19 cellular contexts compared by ENCODE assay signal in the genomic region with DNA sequence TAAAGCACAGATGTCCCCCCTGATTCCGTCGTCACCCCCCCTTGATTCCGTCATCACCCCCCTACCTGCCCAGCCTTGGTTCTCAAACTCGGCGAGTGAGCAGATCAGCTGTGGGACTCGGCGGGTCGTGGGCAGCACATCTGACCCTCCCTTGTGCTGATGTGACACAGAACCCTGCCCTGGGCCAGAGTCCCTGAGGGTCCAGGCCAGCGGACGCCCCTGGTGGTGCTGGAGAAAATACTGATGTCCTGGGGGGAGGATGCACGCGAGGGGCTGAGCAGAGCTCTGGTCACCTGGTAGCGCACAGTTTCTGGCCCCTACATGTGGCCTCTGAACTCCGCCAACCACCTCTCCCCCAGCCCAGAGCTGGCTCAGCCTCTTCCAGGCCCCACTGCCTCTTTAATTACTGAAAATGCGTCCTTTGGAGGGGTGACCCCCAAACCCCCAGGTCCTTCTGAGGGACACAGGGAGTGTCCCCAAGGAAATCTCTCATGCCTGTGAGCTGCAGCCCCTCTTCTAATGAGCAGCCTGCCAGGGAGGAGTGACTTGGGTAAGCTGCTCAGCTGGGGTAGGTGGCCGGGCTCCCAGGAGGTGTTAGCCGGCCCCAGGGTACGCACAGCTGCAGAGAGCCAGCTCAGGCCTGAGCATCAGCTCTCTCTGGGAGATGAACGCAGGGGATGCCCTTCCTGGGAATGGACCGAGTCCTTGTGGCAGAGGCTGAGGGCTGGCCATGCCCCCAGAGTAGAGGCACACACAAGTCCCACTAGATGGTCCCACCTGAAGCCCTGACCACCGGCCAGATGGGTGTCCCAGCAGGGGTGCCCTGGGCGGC.
A peak's percentile ranks its signal among the peaks of the same experiment; 100 is the strongest.
DNase-seq lines count a peak whose midpoint lies in the region; ATAC-seq, FAIRE-seq and TF ChIP-seq lines count a peak whose summit lies in the region.
"Had no signal": no experiment of that assay in that cellular context is flagged by ENCODE, and none has a peak within 500 bp of the region (broad histone marks: within the 10 kb centered on the region; RNA-seq: fewer than 3 reads in every experiment).

No MANE protein-coding gene starts in this region.

- no peak overlapping the region for H4K91ac ChIP-seq in neuronal stem cell (ENCODE audit: low read depth, low read length, poor library complexity)

- no peaks in the 10 kb centered on the region; a peak in 2 of 5 replicates for H3K27me3 ChIP-seq in HepG2 (ENCODE audit: control insufficient read depth in 1 of 2, insufficient read depth in 2 of 2, low read length in 2 of 2)
- no peaks in the 10 kb centered on the region for H3K27me3 ChIP-seq in right lobe of liver
- H3K27me3 ChIP-seq in HUES6 (ENCODE audit: control insufficient read depth, insufficient read depth, low read length) = no peaks in the 10 kb centered on the region
- peaks cover 0 to 34% (median 0%) of the 10 kb centered on the region in 3 experiments for H3K27me3 ChIP-seq in neuronal stem cell (ENCODE audit: control insufficient read depth in 3 of 3, insufficient read depth in 3 of 3, low read depth in 1 of 3, low read length in 3 of 3)
- H3K27me3 ChIP-seq: BE2C had no signal

- H4K20me1 ChIP-seq in HepG2 (ENCODE audit: insufficient read depth, low read length) = no peaks in the 10 kb centered on the region

- DNase-seq in HepG2 (ENCODE audit: low spot score) (no peak), right lobe of liver (no peak), neuronal stem cell (ENCODE audit: low spot score) (no peak), activated T-cell treated with anti-CD3 and anti-CD28 coated beads for 4 hours (no peak)
- DNase-seq: ACHN; BE2C; C1 segment of cervical spinal cord; CD4-positive, CD25-positive, alpha-beta regulatory T cell; CD8-positive, alpha-beta memory T cell; COR-L47; GOT3; H9 had no signal

- peak overlapping the region; percentile 47 for H2BK5ac ChIP-seq in neuronal stem cell (ENCODE audit: low read length)

- H3K9ac ChIP-seq in HepG2 (ENCODE audit: insufficient read depth, low read depth, low read length) = no peak overlapping the region
- H3K9ac ChIP-seq in HUES6 (ENCODE audit: low read length) = peak overlapping the region; percentile 0
- no peak overlapping the region for H3K9ac ChIP-seq in neuronal stem cell (ENCODE audit: low read depth, low read length, poor library complexity)

- H2BK15ac ChIP-seq in neuronal stem cell (ENCODE audit: low read length) = peak overlapping the region; percentile 52

- H3K18ac ChIP-seq in neuronal stem cell (ENCODE audit: low read length) = peak overlapping the region; percentile 84

- H3K27ac ChIP-seq in HepG2 (ENCODE audit: extremely low read length, insufficient read depth, low read length) = peak overlapping the region; percentile 3
- no peak overlapping the region for H3K27ac ChIP-seq in right lobe of liver
- no peak overlapping the region for H3K27ac ChIP-seq in HUES6 (ENCODE audit: low read depth, low read length)
- H3K27ac ChIP-seq in neuronal stem cell (replicated peaks; ENCODE audit: low read length) = no peak overlapping the region

- H3K4me3 ChIP-seq in HepG2 (replicated peaks in 1 of 3; ENCODE audit: insufficient read depth in 1 of 3, low read depth in 2 of 3, low read length in 3 of 3) = no peak overlapping the region
- no peak overlapping the region for H3K4me3 ChIP-seq in right lobe of liver
- H3K4me3 ChIP-seq in HUES6 (ENCODE audit: low read depth, low read length) = no peak overlapping the region
- H3K4me3 ChIP-seq in neuronal stem cell (ENCODE audit: low read length in 2 of 2) = peak overlapping the region in 1 of 2 donors; percentile 12

- H3K4me1 ChIP-seq in HepG2 (ENCODE audit: insufficient read depth, low read length) (peaks cover 98% of the 10 kb centered on the region), right lobe of liver (peaks cover 0 to 10% (median 4%) of the 10 kb centered on the region in 4 donors), HUES6 (ENCODE audit: control insufficient read depth, insufficient read depth, low read length) (peaks cover 11% of the 10 kb centered on the region; the same call in 1 of the 2 replicates), neuronal stem cell (ENCODE audit: control insufficient read depth in 2 of 2, insufficient read depth in 1 of 2, low read depth in 1 of 2, low read length in 2 of 2) (peaks cover 0 to 33% of the 10 kb centered on the region in 2 donors)
- H3K4me1 ChIP-seq: BE2C had no signal

- no peaks in the 10 kb centered on the region for H3K9me3 ChIP-seq in HepG2 (ENCODE audit: low read length)
- H3K9me3 ChIP-seq in right lobe of liver = no peaks in the 10 kb centered on the region
- no peaks in the 10 kb centered on the region; the same call in 1 of the 2 replicates for H3K9me3 ChIP-seq in HUES6 (ENCODE audit: control insufficient read depth, insufficient read depth, low read depth, low read length)
- H3K9me3 ChIP-seq in neuronal stem cell (replicated peaks in 1 of 2; ENCODE audit: control insufficient read depth in 2 of 2, insufficient read depth in 1 of 2, low read depth in 1 of 2, low read length in 2 of 2) = peaks cover 0 to 4% of the 10 kb centered on the region in 2 donors
- H3K9me3 ChIP-seq: BE2C had no signal

- ATAC-seq in HepG2 (no peak), right lobe of liver (no peak), GM18867 (IDR thresholded peaks at IDR 0.05; ENCODE audit: unreplicated experiment) (no peak), GM19397 (IDR thresholded peaks at IDR 0.05; ENCODE audit: unreplicated experiment) (no peak)

- peaks cover 15% of the 10 kb centered on the region for H3K79me2 ChIP-seq in HepG2 (ENCODE audit: insufficient read depth, low read length)

- TF ChIP-seq EP300 in HepG2 (IDR thresholded peaks at IDR 0.05; ENCODE audit: low read depth in 2 of 2, low read length in 2 of 2) (no peak), HepG2 (CRISPR knock-in tag; IDR thresholded peaks at IDR 0.05; ENCODE audit: borderline replicate concordance) (no peak)

- no peak for TF ChIP-seq POLR2A in HepG2 (IDR thresholded peaks at IDR 0.05; ENCODE audit: insufficient read depth in 1 of 2, low read depth in 2 of 2, low read length in 2 of 2)
- no peak for TF ChIP-seq POLR2A in right lobe of liver (IDR thresholded peaks at IDR 0.05)

- intact Hi-C loops in HepG2 (cut with micrococcal nuclease; ENCODE audit: unreplicated experiment) (no loop called here), right lobe of liver (cut with DNase I) (no loop called here)

- TF ChIP-seq CTCF in HepG2 (CRISPR knock-in tag; IDR thresholded peaks at IDR 0.05) (no peak), right lobe of liver (IDR thresholded peaks at IDR 0.05) (no peak)

- no peak for FAIRE-seq in HepG2 (lab: Jason Lieb, UNC)
- FAIRE-seq: A204.1, D721Med, G401.6, GM12891 had no signal

- H2AFZ ChIP-seq in HepG2 (ENCODE audit: low read length) (no peak overlapping the region), neuronal stem cell (ENCODE audit: low read length) (no peak overlapping the region)

- no TSS peak for BruUV-seq in HepG2 (replicated peaks; lab: Mats Ljungman, UMichigan)

- H3K4ac ChIP-seq in neuronal stem cell (ENCODE audit: low read length) = no peak overlapping the region

- in situ Hi-C loops in HepG2 (cut with HindIII; ENCODE audit: extremely low pct_ligation_motif_present, low pct_unique_long_range_greater_than_20kb) = no loop called here

- no peak for TF ChIP-seq RAD21 in HepG2 (CRISPR knock-in tag; IDR thresholded peaks at IDR 0.05)

- POLR2A ChIA-PET in HepG2 (lab: Yijun Ruan, JAX) = interaction anchor here (1.1 to 5.8 kb wide), 4 partner anchors 10 to 32 kb away, joined by 3 to 54 read pairs (median 8); no protein-coding TSS in a partner anchor

- peak overlapping the region; percentile 77 for H2AK5ac ChIP-seq in neuronal stem cell (ENCODE audit: low read depth, low read length)

- no peaks in the 10 kb centered on the region for H3K79me1 ChIP-seq in neuronal stem cell (ENCODE audit: low read depth, low read length)

- no peak overlapping the region for H4K8ac ChIP-seq in neuronal stem cell (ENCODE audit: low read depth, low read length)

- peak overlapping the region; percentile 24 for H2BK12ac ChIP-seq in neuronal stem cell (ENCODE audit: low read length)

- no peaks in the 10 kb centered on the region; a peak in 1 of 5 replicates for H3K36me3 ChIP-seq in HepG2 (replicated peaks in 1 of 2; ENCODE audit: control insufficient read depth in 1 of 2, insufficient read depth in 2 of 2, low read length in 2 of 2)
- H3K36me3 ChIP-seq in right lobe of liver = no peaks in the 10 kb centered on the region
- no peaks in the 10 kb centered on the region for H3K36me3 ChIP-seq in HUES6 (ENCODE audit: control insufficient read depth, insufficient read depth, low read length)
- H3K36me3 ChIP-seq in neuronal stem cell (replicated peaks in 1 of 2; ENCODE audit: control insufficient read depth in 2 of 2, insufficient read depth in 2 of 2, low read length in 2 of 2) = no peaks in the 10 kb centered on the region
- H3K36me3 ChIP-seq: BE2C had no signal

- H3K14ac ChIP-seq in neuronal stem cell (ENCODE audit: low read length) = peak overlapping the region; percentile 14

- H3K4me2 ChIP-seq in HepG2 (ENCODE audit: low read depth, low read length) = no peak overlapping the region
- no peak overlapping the region for H3K4me2 ChIP-seq in neuronal stem cell (ENCODE audit: insufficient read depth, low read length, poor library complexity, severe bottlenecking)

- CTCF ChIA-PET in HepG2 (lab: Yijun Ruan, JAX; ENCODE audit: low intra/inter-chr PET ratio, low total read pairs) = no interaction called here

- no peak overlapping the region for H3K23ac ChIP-seq in neuronal stem cell (ENCODE audit: low read depth, low read length, poor library complexity)

- WGBS in HepG2 (ENCODE audit: low lambda C conversion rate) = 94% methylated on average over 7 of the region's 22 CpGs
- no CpG with 5 or more reads among the region's 22 CpGs for WGBS in right lobe of liver (ENCODE audit: insufficient coverage, low coverage, low lambda C conversion rate, missing lambda C conversion rate)
- no CpG with 5 or more reads among the region's 22 CpGs for WGBS in neuronal stem cell (ENCODE audit: extremely low coverage in 2 of 2, insufficient read length in 2 of 2, insufficient replicate concordance in 1 of 2), 2 donors

- peak overlapping the region; percentile 40 for H2BK120ac ChIP-seq in neuronal stem cell (ENCODE audit: low read depth, low read length)

TF ChIP-seq in HepG2, 621 proteins besides CTCF, POLR2A, EP300 and RAD21 (continues in another document):
- TF ChIP-seq ZC3H13 (CRISPR knock-in tag; IDR thresholded peaks at IDR 0.05) (peak; percentile 31; the same call in 1 of the 2 replicates), WIZ (CRISPR knock-in tag; IDR thresholded peaks at IDR 0.05) (no peak), ZNF652 (CRISPR knock-in tag; IDR thresholded peaks at IDR 0.05; ENCODE audit: borderline replicate concordance, low read depth) (no peak)
